ENCODE assay signal across 1 cellular context in the genomic region with DNA sequence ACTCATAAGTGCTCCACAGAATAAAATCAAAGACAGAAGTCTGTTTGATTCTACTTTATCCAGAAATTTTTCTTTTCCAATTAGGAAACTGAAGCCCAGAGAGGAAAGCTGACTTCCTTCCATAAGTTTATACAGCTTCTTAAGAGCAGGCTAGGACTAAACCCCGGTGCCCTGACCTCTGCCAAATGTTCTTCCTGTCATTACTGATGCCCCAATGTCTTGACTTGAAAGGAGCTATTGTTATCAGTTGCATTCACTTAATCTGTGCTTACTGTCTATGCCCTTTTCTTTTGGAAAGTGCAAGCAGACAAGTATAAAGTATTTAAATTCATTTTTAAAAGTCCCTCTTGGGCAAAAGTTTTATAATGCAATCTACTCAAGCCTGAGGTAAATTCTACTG.
TF ChIP-seq lines count a peak whose summit lies in the region.

No MANE protein-coding gene starts in this region.

TF ChIP-seq in WTC11, 78 proteins besides CTCF, POLR2A, EP300 and RAD21 (continued from another document):
- TF ChIP-seq, protein P1, sequence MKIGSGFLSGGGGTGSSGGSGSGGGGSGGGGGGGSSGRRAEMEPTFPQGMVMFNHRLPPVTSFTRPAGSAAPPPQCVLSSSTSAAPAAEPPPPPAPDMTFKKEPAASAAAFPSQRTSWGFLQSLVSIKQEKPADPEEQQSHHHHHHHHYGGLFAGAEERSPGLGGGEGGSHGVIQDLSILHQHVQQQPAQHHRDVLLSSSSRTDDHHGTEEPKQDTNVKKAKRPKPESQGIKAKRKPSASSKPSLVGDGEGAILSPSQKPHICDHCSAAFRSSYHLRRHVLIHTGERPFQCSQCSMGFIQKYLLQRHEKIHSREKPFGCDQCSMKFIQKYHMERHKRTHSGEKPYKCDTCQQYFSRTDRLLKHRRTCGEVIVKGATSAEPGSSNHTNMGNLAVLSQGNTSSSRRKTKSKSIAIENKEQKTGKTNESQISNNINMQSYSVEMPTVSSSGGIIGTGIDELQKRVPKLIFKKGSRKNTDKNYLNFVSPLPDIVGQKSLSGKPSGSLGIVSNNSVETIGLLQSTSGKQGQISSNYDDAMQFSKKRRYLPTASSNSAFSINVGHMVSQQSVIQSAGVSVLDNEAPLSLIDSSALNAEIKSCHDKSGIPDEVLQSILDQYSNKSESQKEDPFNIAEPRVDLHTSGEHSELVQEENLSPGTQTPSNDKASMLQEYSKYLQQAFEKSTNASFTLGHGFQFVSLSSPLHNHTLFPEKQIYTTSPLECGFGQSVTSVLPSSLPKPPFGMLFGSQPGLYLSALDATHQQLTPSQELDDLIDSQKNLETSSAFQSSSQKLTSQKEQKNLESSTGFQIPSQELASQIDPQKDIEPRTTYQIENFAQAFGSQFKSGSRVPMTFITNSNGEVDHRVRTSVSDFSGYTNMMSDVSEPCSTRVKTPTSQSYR (CRISPR knock-in tag; IDR thresholded peaks at IDR 0.05) = no peak
- TF ChIP-seq RELA (CRISPR knock-in tag; IDR thresholded peaks at IDR 0.05; ENCODE audit: borderline replicate concordance) = no peak
- TF ChIP-seq, protein P2, sequence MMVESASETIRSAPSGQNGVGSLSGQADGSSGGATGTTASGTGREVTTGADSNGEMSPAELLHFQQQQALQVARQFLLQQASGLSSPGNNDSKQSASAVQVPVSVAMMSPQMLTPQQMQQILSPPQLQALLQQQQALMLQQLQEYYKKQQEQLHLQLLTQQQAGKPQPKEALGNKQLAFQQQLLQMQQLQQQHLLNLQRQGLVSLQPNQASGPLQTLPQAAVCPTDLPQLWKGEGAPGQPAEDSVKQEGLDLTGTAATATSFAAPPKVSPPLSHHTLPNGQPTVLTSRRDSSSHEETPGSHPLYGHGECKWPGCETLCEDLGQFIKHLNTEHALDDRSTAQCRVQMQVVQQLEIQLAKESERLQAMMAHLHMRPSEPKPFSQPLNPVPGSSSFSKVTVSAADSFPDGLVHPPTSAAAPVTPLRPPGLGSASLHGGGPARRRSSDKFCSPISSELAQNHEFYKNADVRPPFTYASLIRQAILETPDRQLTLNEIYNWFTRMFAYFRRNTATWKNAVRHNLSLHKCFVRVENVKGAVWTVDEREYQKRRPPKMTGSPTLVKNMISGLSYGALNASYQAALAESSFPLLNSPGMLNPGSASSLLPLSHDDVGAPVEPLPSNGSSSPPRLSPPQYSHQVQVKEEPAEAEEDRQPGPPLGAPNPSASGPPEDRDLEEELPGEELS (CRISPR knock-in tag; IDR thresholded peaks at IDR 0.05) = no peak
- no peak for TF ChIP-seq NR3C1 (CRISPR knock-in tag; conservative IDR thresholded peaks at IDR 0.05; ENCODE audit: low read depth)
- no peak for TF ChIP-seq EMX1 (CRISPR knock-in tag; IDR thresholded peaks at IDR 0.05)
- TF ChIP-seq, protein P3, sequence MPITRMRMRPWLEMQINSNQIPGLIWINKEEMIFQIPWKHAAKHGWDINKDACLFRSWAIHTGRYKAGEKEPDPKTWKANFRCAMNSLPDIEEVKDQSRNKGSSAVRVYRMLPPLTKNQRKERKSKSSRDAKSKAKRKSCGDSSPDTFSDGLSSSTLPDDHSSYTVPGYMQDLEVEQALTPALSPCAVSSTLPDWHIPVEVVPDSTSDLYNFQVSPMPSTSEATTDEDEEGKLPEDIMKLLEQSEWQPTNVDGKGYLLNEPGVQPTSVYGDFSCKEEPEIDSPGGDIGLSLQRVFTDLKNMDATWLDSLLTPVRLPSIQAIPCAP (CRISPR knock-in tag; IDR thresholded peaks at IDR 0.05) = no peak
